10 cellular contexts compared by ENCODE assay signal in genomic region chr13:21436582-21436981, GRCh38. TPM values are rescaled to one million over a fixed set of nuclear protein-coding genes. Genes with fewer than 3 reads are reported as not detected.
DNase-seq lines count a peak whose midpoint lies in the region; ATAC-seq, FAIRE-seq and TF ChIP-seq lines count a peak whose summit lies in the region.
"Had no signal": no experiment of that assay in that cellular context is flagged by ENCODE, and none has a peak within 500 bp of the region (broad histone marks: within the 10 kb centered on the region; RNA-seq: fewer than 3 reads in every experiment).

No MANE protein-coding gene starts in this region.

- peaks cover 0 to 5% of the 10 kb centered on the region in 2 donors for H3K9me3 ChIP-seq in kidney (ENCODE audit: control insufficient read depth in 1 of 2, low read length in 2 of 2)
- H3K9me3 ChIP-seq in thyroid gland, result no peaks in the 10 kb centered on the region
- H3K9me3 ChIP-seq in ascending aorta, result peaks cover 9 to 22% of the 10 kb centered on the region in 2 donors

- WGBS in thyroid gland, 2 donors, result 87 to 89% methylated on average over 6 of the region's 6 CpGs

- no peak for TF ChIP-seq POLR2A in thyroid gland (IDR thresholded peaks at IDR 0.05)

- FAIRE-seq in kidney (lab: Jason Lieb, UNC), result no peak

- no peaks in the 10 kb centered on the region for H3K36me3 ChIP-seq in kidney (ENCODE audit: control insufficient read depth in 1 of 2, insufficient read depth in 2 of 2, low read length in 2 of 2)
- no peaks in the 10 kb centered on the region for H3K36me3 ChIP-seq in thyroid gland
- no peaks in the 10 kb centered on the region for H3K36me3 ChIP-seq in ascending aorta

- peaks cover 2 to 4% of the 10 kb centered on the region in 2 donors for H3K9me3 Mint-ChIP-seq in activated T-cell treated with anti-CD3 and anti-CD28 coated beads, Interleukin-2, amount 50 U/mL, for 72 hours
- H3K9me3 Mint-ChIP-seq in T-helper 2 cell treated with Interferon-gamma antibody and Interleukin-4, amounts not matched to agents 5 μg/mL and 100 μg/mL, for 36 hours, result peaks cover 37% of the 10 kb centered on the region

- H3K27me3 Mint-ChIP-seq in activated T-cell treated with anti-CD3 and anti-CD28 coated beads, Interleukin-2, amount 50 U/mL, for 72 hours (ENCODE audit: low read depth), result no peaks in the 10 kb centered on the region
- no peaks in the 10 kb centered on the region for H3K27me3 Mint-ChIP-seq in T-helper 2 cell treated with Interferon-gamma antibody and Interleukin-4, amounts not matched to agents 5 μg/mL and 100 μg/mL, for 36 hours (ENCODE audit: low read depth)

- no peak overlapping the region for H3K4me3 ChIP-seq in kidney (ENCODE audit: low read length in 2 of 2)
- no peak overlapping the region for H3K4me3 ChIP-seq in thyroid gland (replicated peaks in 1 of 3)
- H3K4me3 ChIP-seq in ascending aorta, result no peak overlapping the region

- ATAC-seq in activated T-cell treated with anti-CD3 and anti-CD28 coated beads, Interleukin-2, amount 50 U/mL, for 72 hours (replicated peaks in 1 of 2), result no peak
- ATAC-seq in HG03354 (IDR thresholded peaks at IDR 0.05; ENCODE audit: poor library complexity, severe bottlenecking, unreplicated experiment) (no peak), GM18870 (IDR thresholded peaks at IDR 0.05; ENCODE audit: unreplicated experiment) (no peak)

- H3K27me3 ChIP-seq in thyroid gland, result no peaks in the 10 kb centered on the region
- no peaks in the 10 kb centered on the region for H3K27me3 ChIP-seq in ascending aorta

- TF ChIP-seq CTCF in kidney (IDR thresholded peaks at IDR 0.05; ENCODE audit: borderline replicate concordance, extremely low read depth, insufficient read depth), result no peak
- TF ChIP-seq CTCF in thyroid gland (IDR thresholded peaks at IDR 0.05), result no peak
- TF ChIP-seq CTCF in ascending aorta (IDR thresholded peaks at IDR 0.05), result no peak

- H3K27ac ChIP-seq in kidney (ENCODE audit: low read depth in 2 of 2, low read length in 2 of 2) (peak overlapping the region; percentile 7 to 39), thyroid gland (peak overlapping the region in 2 of 3 donors; percentile 46 to 47), ascending aorta (no peak overlapping the region)

- H3K27ac Mint-ChIP-seq in activated T-cell treated with anti-CD3 and anti-CD28 coated beads, Interleukin-2, amount 50 U/mL, for 72 hours, result peak overlapping the region; percentile 68
- H3K27ac Mint-ChIP-seq in T-helper 2 cell treated with Interferon-gamma antibody and Interleukin-4, amounts not matched to agents 5 μg/mL and 100 μg/mL, for 36 hours, result peak overlapping the region; percentile 82

- peaks cover 6 to 22% of the 10 kb centered on the region in 2 donors for H3K36me3 Mint-ChIP-seq in activated T-cell treated with anti-CD3 and anti-CD28 coated beads, Interleukin-2, amount 50 U/mL, for 72 hours (ENCODE audit: insufficient read depth in 2 of 2)
- peaks cover 54% of the 10 kb centered on the region for H3K36me3 Mint-ChIP-seq in T-helper 2 cell treated with Interferon-gamma antibody and Interleukin-4, amounts not matched to agents 5 μg/mL and 100 μg/mL, for 36 hours (ENCODE audit: low read depth)

- intact Hi-C loops in kidney (cut with DNase I), result no loop called here
- intact Hi-C loops in thyroid gland (cut with DNase I), result no loop called here
- intact Hi-C loops in ascending aorta (cut with DNase I), result no loop called here

- H3K4me3 Mint-ChIP-seq in activated T-cell treated with anti-CD3 and anti-CD28 coated beads, Interleukin-2, amount 50 U/mL, for 72 hours, result peak overlapping the region; percentile 47 to 49
- peak overlapping the region; percentile 57 for H3K4me3 Mint-ChIP-seq in T-helper 2 cell treated with Interferon-gamma antibody and Interleukin-4, amounts not matched to agents 5 μg/mL and 100 μg/mL, for 36 hours

- no peak overlapping the region for H3K9ac ChIP-seq in kidney (ENCODE audit: low read length in 2 of 2)

- H3K4me1 Mint-ChIP-seq in activated T-cell treated with anti-CD3 and anti-CD28 coated beads, Interleukin-2, amount 50 U/mL, for 72 hours (ENCODE audit: low read depth), result peaks cover 34% of the 10 kb centered on the region
- peaks cover 34% of the 10 kb centered on the region for H3K4me1 Mint-ChIP-seq in T-helper 2 cell treated with Interferon-gamma antibody and Interleukin-4, amounts not matched to agents 5 μg/mL and 100 μg/mL, for 36 hours (ENCODE audit: low read depth)

- H3K4me1 ChIP-seq in kidney (ENCODE audit: control insufficient read depth in 1 of 2, insufficient read depth in 1 of 2, low read depth in 1 of 2, low read length in 2 of 2), result no peaks in the 10 kb centered on the region
- H3K4me1 ChIP-seq in thyroid gland, result peaks cover 5 to 13% of the 10 kb centered on the region in 2 donors
- no peaks in the 10 kb centered on the region for H3K4me1 ChIP-seq in ascending aorta

- DNase-seq in activated T-cell treated with anti-CD3 and anti-CD28 coated beads, Interleukin-2, amount 50 U/mL, for 72 hours, result no peak
- no peak for DNase-seq in activated T-cell treated with anti-CD3 and anti-CD28 coated beads, Interleukin-2, amount 50 U/mL, for 48 hours
- DNase-seq in T-helper 2 cell treated with Interferon-gamma antibody and Interleukin-4, amounts not matched to agents 5 μg/mL and 100 μg/mL, for 36 hours (ENCODE audit: low spot score), result no peak
- DNase-seq in kidney (no peak), thyroid gland (no peak), ascending aorta (ENCODE audit: low spot score in 2 of 2) (no peak)
- DNase-seq: effector CD8-positive, alpha-beta T cell; NCI-H524 had no signal

RNA-seq across cellular contexts. Expression of gene ZDHHC20, which starts 22.5 kb away (rescaled TPM):
- 10 to 100 TPM; 44.1 to 58.5 TPM for total RNA-seq in activated T-cell treated with anti-CD3 and anti-CD28 coated beads, Interleukin-2, amount 50 U/mL, for 72 hours
- total RNA-seq in kidney (36.1 TPM), thyroid gland (10 to 100 TPM; 75.8 to 90.2 (median 79.3) TPM), ascending aorta (39.8 TPM)
- 7.2 TPM for polyA plus RNA-seq in kidney (ENCODE audit: insufficient read depth, low read depth, low replicate concordance)

Comparison
In these comparisons a context has a peak if more than half of its experiments do, and no peak if none do; other contexts are left out.
1. H3K27ac ChIP-seq: peak in kidney (2 of 2) and thyroid gland (2 of 3); none in ascending aorta (0 of 2).